Comparison of ENCODE assay signal across 23 cellular contexts in genomic region chr3:112718516-112718915, GRCh38.
"Had no signal": no experiment of that assay in that cellular context is flagged by ENCODE, and none has a peak within 500 bp of the region (broad histone marks: within the 10 kb centered on the region; RNA-seq: fewer than 3 reads in every experiment).

No MANE protein-coding gene starts in this region.

- H3K27ac Mint-ChIP-seq: activated CD4-positive, alpha-beta T cell treated with anti-CD3 and anti-CD28 coated beads, Interleukin-2, amount 10 ng/mL, durations not matched to agents 24 days and 14 days; activated CD8-positive, alpha-beta memory T cell treated with anti-CD3 and anti-CD28 coated beads, Interleukin-2, amount 10 ng/mL, durations not matched to agents 7 days and 5 days; activated naive CD4-positive, alpha-beta T cell treated with anti-CD3 and anti-CD28 coated beads for 36 hours; activated naive CD8-positive, alpha-beta T cell; activated T-helper 17 cell treated with anti-CD3 and anti-CD28 coated beads, Interleukin-2, amount 50 U/mL, for 72 hours; brain; T-helper 1 cell treated with Interleukin-12 subunit alpha and Interleukin-12 subunit beta and Interleukin-4 antibody, amounts not matched to agents 30 μg/mL and 1 μg/mL, for 36 hours had no signal

- H3K9me3 ChIP-seq: Peyer's patch had no signal

- H3K4me1 Mint-ChIP-seq: activated CD4-positive, alpha-beta T cell treated with anti-CD3 and anti-CD28 coated beads, Interleukin-2, amount 10 ng/mL, durations not matched to agents 24 days and 14 days; activated CD8-positive, alpha-beta memory T cell treated with anti-CD3 and anti-CD28 coated beads, Interleukin-2, amount 10 ng/mL, durations not matched to agents 7 days and 5 days; activated T-helper 17 cell treated with anti-CD3 and anti-CD28 coated beads, Interleukin-2, amount 50 U/mL, for 72 hours; brain had no signal

- H3K36me3 ChIP-seq: Peyer's patch had no signal

- ATAC-seq: activated CD8-positive, alpha-beta memory T cell treated with anti-CD3 and anti-CD28 coated beads, Interleukin-2, amount 10 ng/mL, durations not matched to agents 7 days and 5 days; activated T-helper 17 cell treated with anti-CD3 and anti-CD28 coated beads, Interleukin-2, amount 50 U/mL, for 72 hours had no signal

- DNase-seq: activated CD4-positive, alpha-beta T cell treated with anti-CD3 and anti-CD28 coated beads for 1 hour; activated CD4-positive, alpha-beta T cell treated with anti-CD3 and anti-CD28 coated beads, Interleukin-2, amount 10 ng/mL, durations not matched to agents 24 days and 14 days; activated CD4-positive, alpha-beta T cell treated with anti-CD3 and anti-CD28 coated beads, Interleukin-2, amount 50 U/mL, for 48 hours; activated CD8-positive, alpha-beta memory T cell treated with anti-CD3 and anti-CD28 coated beads, Interleukin-2, amount 10 ng/mL, durations not matched to agents 7 days and 5 days; activated gamma-delta T cell; activated naive CD4-positive, alpha-beta T cell treated with anti-CD3 and anti-CD28 coated beads for 36 hours; activated T-cell treated with anti-CD3 and anti-CD28 coated beads, Interleukin-2, amount 50 U/mL, for 48 hours; amygdala; IMR-90; KBM-7; NCI-H1092; NCI-H1417 treated with DMSO at 0.1 percent for 48 hours; NCI-H1694 treated with DMSO at 0.1 percent for 48 hours; NCI-H2029 treated with DMSO at 0.1 percent for 48 hours; NCI-H446; NCI-H524; Peyer's patch; SHP77 treated with DMSO at 0.1 percent for 48 hours had no signal

- H3K9me3 Mint-ChIP-seq: activated naive CD4-positive, alpha-beta T cell treated with anti-CD3 and anti-CD28 coated beads for 36 hours; activated T-helper 17 cell treated with anti-CD3 and anti-CD28 coated beads, Interleukin-2, amount 50 U/mL, for 72 hours had no signal

- H3K27me3 ChIP-seq: Peyer's patch had no signal

- H3K4me3 ChIP-seq: Peyer's patch had no signal

- H3K27me3 Mint-ChIP-seq: activated CD8-positive, alpha-beta memory T cell treated with anti-CD3 and anti-CD28 coated beads, Interleukin-2, amount 10 ng/mL, durations not matched to agents 7 days and 5 days; activated naive CD8-positive, alpha-beta T cell had no signal

- H3K36me3 Mint-ChIP-seq: activated naive CD8-positive, alpha-beta T cell; brain had no signal

- H3K4me3 Mint-ChIP-seq: activated CD4-positive, alpha-beta T cell treated with anti-CD3 and anti-CD28 coated beads, Interleukin-2, amount 10 ng/mL, durations not matched to agents 24 days and 14 days; activated CD8-positive, alpha-beta memory T cell treated with anti-CD3 and anti-CD28 coated beads, Interleukin-2, amount 10 ng/mL, durations not matched to agents 7 days and 5 days; activated naive CD4-positive, alpha-beta T cell treated with anti-CD3 and anti-CD28 coated beads for 36 hours; activated naive CD8-positive, alpha-beta T cell; activated T-helper 17 cell treated with anti-CD3 and anti-CD28 coated beads, Interleukin-2, amount 50 U/mL, for 72 hours; brain; T-helper 1 cell treated with Interleukin-12 subunit alpha and Interleukin-12 subunit beta and Interleukin-4 antibody, amounts not matched to agents 30 μg/mL and 1 μg/mL, for 36 hours had no signal

- H3K27ac ChIP-seq: Peyer's patch had no signal

- FAIRE-seq: astrocyte had no signal

- H3K4me1 ChIP-seq: Peyer's patch had no signal
